In the genomic region with DNA sequence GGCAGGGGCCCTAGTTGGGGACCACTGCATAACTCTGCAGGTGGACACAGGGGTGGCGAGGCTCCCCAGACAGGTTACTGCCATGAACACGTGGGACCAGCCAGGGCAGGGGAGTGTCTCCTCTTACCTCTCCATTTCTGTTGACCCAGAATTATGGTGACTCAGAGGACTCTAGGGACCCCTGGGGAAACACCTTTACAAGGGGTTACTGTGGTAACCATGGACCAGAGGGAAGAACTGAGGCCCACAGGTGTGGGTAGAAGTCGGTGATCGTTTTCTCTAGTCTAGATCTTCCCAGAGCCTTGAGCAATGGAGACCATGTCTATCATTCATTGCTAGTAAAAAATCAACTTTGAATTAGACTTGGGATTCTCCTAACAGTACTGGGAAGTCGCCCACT, we compare ENCODE assay signal across 1 cellular context.
TF ChIP-seq lines count a peak whose summit lies in the region.

No MANE protein-coding gene starts in this region.

TF ChIP-seq in GM12878, 131 proteins besides CTCF, POLR2A, EP300 and RAD21:
- TF ChIP-seq MEF2B (IDR thresholded peaks at IDR 0.05; ENCODE audit: partially characterized antibody, poor library complexity, severe bottlenecking), result peak; percentile 43
- TF ChIP-seq MLLT1 (IDR thresholded peaks at IDR 0.05), result peak; percentile 82
